Comparison of ENCODE assay signal across 1 cellular context in the genomic region with DNA sequence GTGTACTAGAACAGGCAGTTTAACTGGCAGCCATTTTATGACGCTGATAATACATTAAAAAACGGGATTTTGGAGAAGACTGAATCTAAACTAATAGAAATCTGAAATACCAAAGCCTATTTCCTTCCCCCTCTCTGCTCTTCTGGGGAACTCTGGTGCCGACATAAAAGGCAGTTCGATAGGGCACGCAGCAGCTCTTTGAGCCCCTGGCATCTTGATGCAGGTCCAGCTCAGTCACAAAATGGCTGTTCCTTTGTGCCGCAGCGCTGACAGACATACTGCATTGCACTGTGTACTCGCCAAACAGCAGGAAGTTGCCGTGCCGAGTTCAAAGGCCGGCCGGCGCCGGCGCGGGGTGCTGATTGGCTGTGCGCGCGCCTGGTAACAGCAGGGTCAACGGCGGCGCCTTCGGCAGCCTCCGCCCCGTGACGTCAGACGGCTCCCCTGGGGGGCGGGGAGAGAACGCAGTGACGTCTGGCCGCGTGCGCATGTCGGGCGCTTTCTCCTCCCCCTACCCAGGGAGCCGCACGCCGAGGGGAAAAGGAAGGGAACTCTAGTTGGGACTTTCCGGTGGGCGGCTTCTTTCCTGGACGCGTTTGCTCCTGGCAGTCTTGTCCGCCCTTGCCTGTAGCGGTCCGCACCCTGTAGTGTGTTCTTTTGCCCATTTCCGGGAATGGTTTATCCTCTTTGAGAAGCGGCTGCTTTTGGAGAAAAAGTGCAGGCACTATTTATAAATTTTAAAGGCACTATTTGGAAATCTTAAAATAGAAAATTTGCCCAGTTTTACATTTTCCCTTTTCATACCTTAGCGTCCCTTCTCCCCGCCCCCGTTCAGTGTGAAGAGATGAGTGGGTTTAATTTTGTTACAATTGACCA.
TF ChIP-seq lines count a peak whose summit lies in the region.

No MANE protein-coding gene starts in this region.

TF ChIP-seq in HepG2, 621 proteins besides CTCF, POLR2A, EP300 and RAD21 (continued from another document and continues in another):
- TF ChIP-seq, protein P1, sequence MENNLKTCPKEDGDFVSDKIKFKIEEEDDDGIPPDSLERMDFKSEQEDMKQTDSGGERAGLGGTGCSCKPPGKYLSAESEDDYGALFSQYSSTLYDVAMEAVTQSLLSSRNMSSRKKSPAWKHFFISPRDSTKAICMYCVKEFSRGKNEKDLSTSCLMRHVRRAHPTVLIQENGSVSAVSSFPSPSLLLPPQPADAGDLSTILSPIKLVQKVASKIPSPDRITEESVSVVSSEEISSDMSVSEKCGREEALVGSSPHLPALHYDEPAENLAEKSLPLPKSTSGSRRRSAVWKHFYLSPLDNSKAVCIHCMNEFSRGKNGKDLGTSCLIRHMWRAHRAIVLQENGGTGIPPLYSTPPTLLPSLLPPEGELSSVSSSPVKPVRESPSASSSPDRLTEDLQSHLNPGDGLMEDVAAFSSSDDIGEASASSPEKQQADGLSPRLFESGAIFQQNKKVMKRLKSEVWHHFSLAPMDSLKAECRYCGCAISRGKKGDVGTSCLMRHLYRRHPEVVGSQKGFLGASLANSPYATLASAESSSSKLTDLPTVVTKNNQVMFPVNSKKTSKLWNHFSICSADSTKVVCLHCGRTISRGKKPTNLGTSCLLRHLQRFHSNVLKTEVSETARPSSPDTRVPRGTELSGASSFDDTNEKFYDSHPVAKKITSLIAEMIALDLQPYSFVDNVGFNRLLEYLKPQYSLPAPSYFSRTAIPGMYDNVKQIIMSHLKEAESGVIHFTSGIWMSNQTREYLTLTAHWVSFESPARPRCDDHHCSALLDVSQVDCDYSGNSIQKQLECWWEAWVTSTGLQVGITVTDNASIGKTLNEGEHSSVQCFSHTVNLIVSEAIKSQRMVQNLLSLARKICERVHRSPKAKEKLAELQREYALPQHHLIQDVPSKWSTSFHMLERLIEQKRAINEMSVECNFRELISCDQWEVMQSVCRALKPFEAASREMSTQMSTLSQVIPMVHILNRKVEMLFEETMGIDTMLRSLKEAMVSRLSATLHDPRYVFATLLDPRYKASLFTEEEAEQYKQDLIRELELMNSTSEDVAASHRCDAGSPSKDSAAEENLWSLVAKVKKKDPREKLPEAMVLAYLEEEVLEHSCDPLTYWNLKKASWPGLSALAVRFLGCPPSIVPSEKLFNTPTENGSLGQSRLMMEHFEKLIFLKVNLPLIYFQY (CRISPR knock-in tag; IDR thresholded peaks at IDR 0.05; ENCODE audit: borderline replicate concordance): no peak
- TF ChIP-seq ATF4 (CRISPR knock-in tag; IDR thresholded peaks at IDR 0.05): peak in 1 of 2 experiments; percentile 54; a peak in 2 of 4 replicates
- no peak for TF ChIP-seq ZNF879 (CRISPR knock-in tag; IDR thresholded peaks at IDR 0.05)
- peak; percentile 88 for TF ChIP-seq THAP11 (CRISPR knock-in tag; IDR thresholded peaks at IDR 0.05)
- peak; percentile 68; the same call in 1 of the 2 replicates for TF ChIP-seq ATF7 (IDR thresholded peaks at IDR 0.05)
- peak; percentile 71; the same call in 1 of the 2 replicates for TF ChIP-seq ATF7 (CRISPR knock-in tag; IDR thresholded peaks at IDR 0.05)
- TF ChIP-seq RFX3 (CRISPR knock-in tag; IDR thresholded peaks at IDR 0.05): no peak
- 0 out of 2 replicates have a peak, but pooled peaks have one; percentile 86 for TF ChIP-seq RELA (CRISPR knock-in tag; IDR thresholded peaks at IDR 0.05)
- no peak for TF ChIP-seq ZKSCAN5 (CRISPR knock-in tag; IDR thresholded peaks at IDR 0.05)
- peak; percentile 73 for TF ChIP-seq SP5 (CRISPR knock-in tag; IDR thresholded peaks at IDR 0.05; ENCODE audit: borderline replicate concordance, low read depth)
- TF ChIP-seq HINFP (CRISPR knock-in tag; IDR thresholded peaks at IDR 0.05; ENCODE audit: low read depth): peak; percentile 86
- TF ChIP-seq ZNF768 (CRISPR knock-in tag; IDR thresholded peaks at IDR 0.05): peak; percentile 67
- TF ChIP-seq ZNF44 (CRISPR knock-in tag; IDR thresholded peaks at IDR 0.05): no peak
- TF ChIP-seq POLR2G (IDR thresholded peaks at IDR 0.05; ENCODE audit: low read depth, low read length): peak; percentile 97
- TF ChIP-seq CREB3 (CRISPR knock-in tag; IDR thresholded peaks at IDR 0.05): no peak
- no peak for TF ChIP-seq KLF12 (CRISPR knock-in tag; IDR thresholded peaks at IDR 0.05; ENCODE audit: borderline replicate concordance)
- no peak for TF ChIP-seq ZZZ3 (CRISPR knock-in tag; IDR thresholded peaks at IDR 0.05; ENCODE audit: borderline replicate concordance)
- TF ChIP-seq ZNF280B (CRISPR knock-in tag; IDR thresholded peaks at IDR 0.05; ENCODE audit: borderline replicate concordance): no peak
- TF ChIP-seq ZNF7 (CRISPR knock-in tag; IDR thresholded peaks at IDR 0.05): peak; percentile 52; the same call in 1 of the 2 replicates
- peak; percentile 75 for TF ChIP-seq ATF3 (CRISPR knock-in tag; IDR thresholded peaks at IDR 0.05)
- TF ChIP-seq ZNF512B (CRISPR knock-in tag; IDR thresholded peaks at IDR 0.05; ENCODE audit: borderline replicate concordance): no peak; the same call in 1 of the 2 replicates
- TF ChIP-seq REXO4 (CRISPR knock-in tag; IDR thresholded peaks at IDR 0.05; ENCODE audit: borderline replicate concordance): no peak
- TF ChIP-seq, protein P2, sequence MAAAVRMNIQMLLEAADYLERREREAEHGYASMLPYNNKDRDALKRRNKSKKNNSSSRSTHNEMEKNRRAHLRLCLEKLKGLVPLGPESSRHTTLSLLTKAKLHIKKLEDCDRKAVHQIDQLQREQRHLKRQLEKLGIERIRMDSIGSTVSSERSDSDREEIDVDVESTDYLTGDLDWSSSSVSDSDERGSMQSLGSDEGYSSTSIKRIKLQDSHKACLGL (CRISPR knock-in tag; IDR thresholded peaks at IDR 0.05): no peak; the same call in 1 of the 2 replicates
- TF ChIP-seq FOXC1 (CRISPR knock-in tag; IDR thresholded peaks at IDR 0.05; ENCODE audit: borderline replicate concordance): peak; percentile 49; the same call in 1 of the 2 replicates
- TF ChIP-seq, protein P3, sequence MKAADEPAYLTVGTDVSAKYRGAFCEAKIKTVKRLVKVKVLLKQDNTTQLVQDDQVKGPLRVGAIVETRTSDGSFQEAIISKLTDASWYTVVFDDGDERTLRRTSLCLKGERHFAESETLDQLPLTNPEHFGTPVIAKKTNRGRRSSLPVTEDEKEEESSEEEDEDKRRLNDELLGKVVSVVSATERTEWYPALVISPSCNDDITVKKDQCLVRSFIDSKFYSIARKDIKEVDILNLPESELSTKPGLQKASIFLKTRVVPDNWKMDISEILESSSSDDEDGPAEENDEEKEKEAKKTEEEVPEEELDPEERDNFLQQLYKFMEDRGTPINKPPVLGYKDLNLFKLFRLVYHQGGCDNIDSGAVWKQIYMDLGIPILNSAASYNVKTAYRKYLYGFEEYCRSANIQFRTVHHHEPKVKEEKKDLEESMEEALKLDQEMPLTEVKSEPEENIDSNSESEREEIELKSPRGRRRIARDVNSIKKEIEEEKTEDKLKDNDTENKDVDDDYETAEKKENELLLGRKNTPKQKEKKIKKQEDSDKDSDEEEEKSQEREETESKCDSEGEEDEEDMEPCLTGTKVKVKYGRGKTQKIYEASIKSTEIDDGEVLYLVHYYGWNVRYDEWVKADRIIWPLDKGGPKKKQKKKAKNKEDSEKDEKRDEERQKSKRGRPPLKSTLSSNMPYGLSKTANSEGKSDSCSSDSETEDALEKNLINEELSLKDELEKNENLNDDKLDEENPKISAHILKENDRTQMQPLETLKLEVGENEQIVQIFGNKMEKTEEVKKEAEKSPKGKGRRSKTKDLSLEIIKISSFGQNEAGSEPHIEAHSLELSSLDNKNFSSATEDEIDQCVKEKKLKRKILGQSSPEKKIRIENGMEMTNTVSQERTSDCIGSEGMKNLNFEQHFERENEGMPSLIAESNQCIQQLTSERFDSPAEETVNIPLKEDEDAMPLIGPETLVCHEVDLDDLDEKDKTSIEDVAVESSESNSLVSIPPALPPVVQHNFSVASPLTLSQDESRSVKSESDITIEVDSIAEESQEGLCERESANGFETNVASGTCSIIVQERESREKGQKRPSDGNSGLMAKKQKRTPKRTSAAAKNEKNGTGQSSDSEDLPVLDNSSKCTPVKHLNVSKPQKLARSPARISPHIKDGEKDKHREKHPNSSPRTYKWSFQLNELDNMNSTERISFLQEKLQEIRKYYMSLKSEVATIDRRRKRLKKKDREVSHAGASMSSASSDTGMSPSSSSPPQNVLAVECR (CRISPR knock-in tag; IDR thresholded peaks at IDR 0.05; ENCODE audit: borderline replicate concordance): peak; percentile 85
- TF ChIP-seq NONO (IDR thresholded peaks at IDR 0.05): no peak
- peak; percentile 90 for TF ChIP-seq NONO (CRISPR knock-in tag; conservative IDR thresholded peaks at IDR 0.05)
- TF ChIP-seq, protein P4, sequence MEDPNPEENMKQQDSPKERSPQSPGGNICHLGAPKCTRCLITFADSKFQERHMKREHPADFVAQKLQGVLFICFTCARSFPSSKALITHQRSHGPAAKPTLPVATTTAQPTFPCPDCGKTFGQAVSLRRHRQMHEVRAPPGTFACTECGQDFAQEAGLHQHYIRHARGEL (CRISPR knock-in tag; IDR thresholded peaks at IDR 0.05): no peak
- TF ChIP-seq, protein P5, sequence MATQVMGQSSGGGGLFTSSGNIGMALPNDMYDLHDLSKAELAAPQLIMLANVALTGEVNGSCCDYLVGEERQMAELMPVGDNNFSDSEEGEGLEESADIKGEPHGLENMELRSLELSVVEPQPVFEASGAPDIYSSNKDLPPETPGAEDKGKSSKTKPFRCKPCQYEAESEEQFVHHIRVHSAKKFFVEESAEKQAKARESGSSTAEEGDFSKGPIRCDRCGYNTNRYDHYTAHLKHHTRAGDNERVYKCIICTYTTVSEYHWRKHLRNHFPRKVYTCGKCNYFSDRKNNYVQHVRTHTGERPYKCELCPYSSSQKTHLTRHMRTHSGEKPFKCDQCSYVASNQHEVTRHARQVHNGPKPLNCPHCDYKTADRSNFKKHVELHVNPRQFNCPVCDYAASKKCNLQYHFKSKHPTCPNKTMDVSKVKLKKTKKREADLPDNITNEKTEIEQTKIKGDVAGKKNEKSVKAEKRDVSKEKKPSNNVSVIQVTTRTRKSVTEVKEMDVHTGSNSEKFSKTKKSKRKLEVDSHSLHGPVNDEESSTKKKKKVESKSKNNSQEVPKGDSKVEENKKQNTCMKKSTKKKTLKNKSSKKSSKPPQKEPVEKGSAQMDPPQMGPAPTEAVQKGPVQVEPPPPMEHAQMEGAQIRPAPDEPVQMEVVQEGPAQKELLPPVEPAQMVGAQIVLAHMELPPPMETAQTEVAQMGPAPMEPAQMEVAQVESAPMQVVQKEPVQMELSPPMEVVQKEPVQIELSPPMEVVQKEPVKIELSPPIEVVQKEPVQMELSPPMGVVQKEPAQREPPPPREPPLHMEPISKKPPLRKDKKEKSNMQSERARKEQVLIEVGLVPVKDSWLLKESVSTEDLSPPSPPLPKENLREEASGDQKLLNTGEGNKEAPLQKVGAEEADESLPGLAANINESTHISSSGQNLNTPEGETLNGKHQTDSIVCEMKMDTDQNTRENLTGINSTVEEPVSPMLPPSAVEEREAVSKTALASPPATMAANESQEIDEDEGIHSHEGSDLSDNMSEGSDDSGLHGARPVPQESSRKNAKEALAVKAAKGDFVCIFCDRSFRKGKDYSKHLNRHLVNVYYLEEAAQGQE (IDR thresholded peaks at IDR 0.05; ENCODE audit: borderline replicate concordance in 1 of 2, low read depth in 1 of 2, low read length in 2 of 2): peak in 1 of 2 experiments; percentile 50; a peak in 2 of 4 replicates
